In genomic region chr3:113221703-113222257, GRCh38 we compare ENCODE assay signal across 17 cellular contexts.
"Had no signal": no experiment of that assay in that cellular context is flagged by ENCODE, and none has a peak within 500 bp of the region (broad histone marks: within the 10 kb centered on the region; RNA-seq: fewer than 3 reads in every experiment).

No MANE protein-coding gene starts in this region.

- H3K27ac Mint-ChIP-seq: activated naive CD8-positive, alpha-beta T cell treated with anti-CD3 and anti-CD28 coated beads, Interleukin-2, amount 50 U/mL, for 24 hours had no signal

- H3K36me3 ChIP-seq: left lung had no signal

- H3K27ac ChIP-seq: foreskin keratinocyte, left lung, psoas muscle, VCaP had no signal

- H3K9me3 Mint-ChIP-seq: activated naive CD8-positive, alpha-beta T cell treated with anti-CD3 and anti-CD28 coated beads, Interleukin-2, amount 50 U/mL, for 24 hours; central memory CD8-positive, alpha-beta T cell had no signal

- H3K27me3 ChIP-seq: foreskin keratinocyte, testis had no signal

- H3K9me3 ChIP-seq: left lung, psoas muscle, SK-N-SH, testis had no signal

- DNase-seq: activated CD4-positive, alpha-beta T cell treated with anti-CD3 and anti-CD28 coated beads for 4 hours; activated naive CD4-positive, alpha-beta T cell treated with Interleukin-2 at 50 U/mL for 16 hours; activated naive CD8-positive, alpha-beta T cell treated with anti-CD3 and anti-CD28 coated beads, Interleukin-2, amount 50 U/mL, for 24 hours; foreskin keratinocyte; head of caudate nucleus; left lung; mesendoderm; psoas muscle; SK-N-SH; stimulated activated CD4-positive, alpha-beta T cell treated with anti-CD3 and anti-CD28 coated beads, Interleukin-4, amount 100 ng/mL, for 1 hour; stimulated activated CD8-positive, alpha-beta memory T cell treated with anti-CD3 and anti-CD28 coated beads, Interleukin-4, amount 100 ng/mL, for 48 hours; stimulated activated naive CD8-positive, alpha-beta T cell treated with anti-CD3 and anti-CD28 coated beads, Interleukin-15, Interleukin-2, amounts not matched to agents 100 U/mL and 50 U/mL, for 24 hours; T-helper 1 cell; testis had no signal

- H3K4me2 ChIP-seq: SK-N-SH had no signal

- H3K4me1 ChIP-seq: left lung, psoas muscle, testis had no signal

- H3K9ac ChIP-seq: SK-N-SH had no signal

- H3K4me3 Mint-ChIP-seq: activated naive CD8-positive, alpha-beta T cell treated with anti-CD3 and anti-CD28 coated beads, Interleukin-2, amount 50 U/mL, for 24 hours; central memory CD8-positive, alpha-beta T cell had no signal

- H3K4me3 ChIP-seq: left lung, psoas muscle, testis had no signal

- ATAC-seq: activated naive CD8-positive, alpha-beta T cell treated with anti-CD3 and anti-CD28 coated beads, Interleukin-2, amount 50 U/mL, for 24 hours; esophagus mucosa; foreskin keratinocyte; left lung; psoas muscle; stimulated activated naive CD8-positive, alpha-beta T cell treated with anti-CD3 and anti-CD28 coated beads, Interleukin-15, Interleukin-2, amounts not matched to agents 100 U/mL and 50 U/mL, for 24 hours had no signal
